ENCODE assay signal across 15 cellular contexts in genomic region chr7:27519801-27520200, GRCh38.
A peak's percentile ranks its signal among the peaks of the same experiment; 100 is the strongest.
DNase-seq lines count a peak whose midpoint lies in the region; ATAC-seq and TF ChIP-seq lines count a peak whose summit lies in the region.
"Had no signal": no experiment of that assay in that cellular context is flagged by ENCODE, and none has a peak within 500 bp of the region (broad histone marks: within the 10 kb centered on the region; RNA-seq: fewer than 3 reads in every experiment).

No MANE protein-coding gene starts in this region.

- H3K27me3 Mint-ChIP-seq in nephron progenitor cell (ENCODE audit: low read depth, poor library complexity): peaks cover 2% of the 10 kb centered on the region

- peaks cover 17% of the 10 kb centered on the region for H3K36me3 Mint-ChIP-seq in nephron progenitor cell (ENCODE audit: low read depth)

- H3K4me3 Mint-ChIP-seq in nephron progenitor cell: no peak overlapping the region
- H3K4me3 Mint-ChIP-seq: CD14-positive monocyte; CD8-positive, alpha-beta T cell; H9 had no signal

- peaks cover 3% of the 10 kb centered on the region for H3K9me3 Mint-ChIP-seq in nephron progenitor cell
- H3K9me3 Mint-ChIP-seq: CD8-positive, alpha-beta T cell; H9 had no signal

- DNase-seq in NCI-H2171 treated with DMSO at 0.1 percent for 48 hours (lab: John Stamatoyannopoulos, UW) (peak; percentile 31), NCI-H2171 (lab: John Stamatoyannopoulos, UW) (no peak), NCI-H524 treated with DMSO at 0.1 percent for 48 hours (lab: John Stamatoyannopoulos, UW) (peak; percentile 78), nephron progenitor cell (peak; percentile 54), GM19238 (ENCODE audit: insufficient read length, low spot score) (no peak), left lobe of liver (ENCODE audit: low spot score) (no peak), HuH-7.5 (ENCODE audit: low spot score) (no peak)
- DNase-seq: CD8-positive, alpha-beta T cell; COR-L47; DMS153; DMS79 treated with DMSO at 0.1 percent for 48 hours; EL; GOT3; H9 had no signal

- ATAC-seq in left lobe of liver: no peak
- ATAC-seq: CD8-positive, alpha-beta T cell had no signal

- H3K27ac Mint-ChIP-seq in nephron progenitor cell: peak overlapping the region; percentile 60
- H3K27ac Mint-ChIP-seq: CD14-positive monocyte; CD8-positive, alpha-beta T cell; H9 had no signal

- H3K4me1 Mint-ChIP-seq in nephron progenitor cell: peaks cover 80% of the 10 kb centered on the region
- H3K4me1 Mint-ChIP-seq: CD14-positive monocyte had no signal

- no peak for TF ChIP-seq CTCF in nephron progenitor cell (IDR thresholded peaks at IDR 0.05)

Comparison
In these comparisons a context has a peak if more than half of its experiments do, and no peak if none do; other contexts are left out.
1. DNase-seq: peak in NCI-H2171 treated with DMSO at 0.1 percent for 48 hours (single experiment), NCI-H524 treated with DMSO at 0.1 percent for 48 hours (single experiment) and nephron progenitor cell (single experiment); none in NCI-H2171 (single experiment), GM19238 (single experiment), left lobe of liver (single experiment) and HuH-7.5 (single experiment).